ENCODE assay signal across 1 cellular context in genomic region chr17:81531013-81531412, GRCh38. TPM values are rescaled to one million over a fixed set of nuclear protein-coding genes. Genes with fewer than 3 reads are reported as not detected.
"Had no signal": no experiment of that assay in that cellular context is flagged by ENCODE, and none has a peak within 500 bp of the region (broad histone marks: within the 10 kb centered on the region; RNA-seq: fewer than 3 reads in every experiment).

No MANE protein-coding gene starts in this region.

RNA-seq across cellular contexts. Expression of gene FSCN2, which starts 2.8 kb away (rescaled TPM):
- total RNA-seq: MCF 10A had no signal
